ENCODE assay signal across 25 cellular contexts in the genomic region with DNA sequence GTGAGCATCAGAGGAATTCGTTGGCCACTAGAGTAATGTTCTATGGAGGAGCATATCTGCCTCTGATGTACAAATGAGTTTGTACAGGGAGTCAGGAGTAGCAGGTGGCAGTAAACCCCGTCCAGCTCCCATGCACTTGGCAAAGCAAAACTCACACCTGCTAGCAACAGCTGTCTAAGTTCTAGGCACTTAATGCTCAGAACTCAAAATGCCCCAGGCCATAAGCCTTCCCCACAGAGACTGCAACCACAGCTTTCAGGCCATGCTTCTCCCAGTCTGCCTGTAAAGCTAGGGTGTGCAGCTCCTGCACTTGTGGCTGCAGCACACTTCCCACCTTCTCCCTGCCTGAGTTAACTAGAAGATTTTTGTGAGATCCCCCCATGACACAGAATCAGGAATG.
"Had no signal": no experiment of that assay in that cellular context is flagged by ENCODE, and none has a peak within 500 bp of the region (broad histone marks: within the 10 kb centered on the region; RNA-seq: fewer than 3 reads in every experiment).

No MANE protein-coding gene starts in this region.

- H3K4me3 Mint-ChIP-seq: immature natural killer cell; naive B cell; stimulated activated memory B cell treated with anti-CD40 and anti-IgM and Interleukin-4, amounts not matched to agents 10 μg/mL and 1 μg/mL and 100 μg/mL, for 72 hours had no signal

- H3K27me3 ChIP-seq: ascending aorta, brain microvascular endothelial cell, sigmoid colon, testis, uterus had no signal

- H3K4me2 ChIP-seq: smooth muscle cell had no signal

- H3K27me3 Mint-ChIP-seq: naive B cell had no signal

- H3K36me3 Mint-ChIP-seq: immature natural killer cell; naive B cell; stimulated activated memory B cell treated with anti-CD40 and anti-IgM and Interleukin-4, amounts not matched to agents 10 μg/mL and 1 μg/mL and 100 μg/mL, for 72 hours had no signal

- H3K4me1 ChIP-seq: ascending aorta, lower lobe of right lung, sigmoid colon, testis, uterus had no signal

- H3K9me3 ChIP-seq: ascending aorta, sigmoid colon, testis, uterus had no signal

- H3K4me1 Mint-ChIP-seq: immature natural killer cell; naive B cell; stimulated activated memory B cell treated with anti-CD40 and anti-IgM and Interleukin-4, amounts not matched to agents 10 μg/mL and 1 μg/mL and 100 μg/mL, for 72 hours had no signal

- H3K27ac Mint-ChIP-seq: activated naive CD4-positive, alpha-beta T cell treated with anti-CD3 and anti-CD28 coated beads, Interleukin-2, amount 50 U/mL, for 72 hours; immature natural killer cell; naive B cell; stimulated activated memory B cell treated with anti-CD40 and anti-IgM and Interleukin-4, amounts not matched to agents 10 μg/mL and 1 μg/mL and 100 μg/mL, for 72 hours had no signal

- H3K27ac ChIP-seq: ascending aorta, brain microvascular endothelial cell, lower lobe of right lung, sigmoid colon, testis, uterus, WERI-Rb-1 had no signal

- FAIRE-seq: TTC549 had no signal

- H3K4me3 ChIP-seq: ascending aorta, lower lobe of right lung, mucosa of descending colon, sigmoid colon, smooth muscle cell, testis, uterus had no signal

- ATAC-seq: activated naive CD4-positive, alpha-beta T cell treated with anti-CD3 and anti-CD28 coated beads, Interleukin-2, amount 50 U/mL, for 72 hours; left lobe of liver; mucosa of descending colon; stimulated activated memory B cell treated with anti-CD40 and anti-IgM and Interleukin-4, amounts not matched to agents 10 μg/mL and 1 μg/mL and 100 μg/mL, for 72 hours had no signal

- DNase-seq: activated CD4-positive, CD25-positive, alpha-beta regulatory T cell treated with anti-CD3 and anti-CD28 coated beads, Interleukin-2, amount 50 U/mL, for 72 hours; activated T-cell treated with anti-CD3 and anti-CD28 coated beads, Interleukin-2, amount 50 U/mL, for 1 hour; brain microvascular endothelial cell; central memory CD4-positive, alpha-beta T cell; dermis blood vessel endothelial cell; effector CD8-positive, alpha-beta T cell; erythroblast; foreskin fibroblast; immature natural killer cell; lower lobe of right lung; mesendoderm; mucosa of descending colon; naive B cell; sigmoid colon; stimulated activated CD4-positive, alpha-beta T cell treated with anti-CD3 and anti-CD28 coated beads, Interleukin-15, amount 100 ng/mL, for 24 hours; testis; trophoblast cell; uterus; WERI-Rb-1 had no signal

- H3K36me3 ChIP-seq: ascending aorta, brain microvascular endothelial cell, lower lobe of right lung, sigmoid colon, uterus, WERI-Rb-1 had no signal
